8 cellular contexts compared by ENCODE assay signal in genomic region chr12:31959701-31960391, GRCh38. TPM values are rescaled to one million over a fixed set of nuclear protein-coding genes. Genes with fewer than 3 reads are reported as not detected.
DNase-seq lines count a peak whose midpoint lies in the region; ATAC-seq and TF ChIP-seq lines count a peak whose summit lies in the region.

No MANE protein-coding gene starts in this region.

- peaks cover 72% of the 10 kb centered on the region for H3K4me1 Mint-ChIP-seq in activated CD8-positive, alpha-beta memory T cell treated with anti-CD3 and anti-CD28 coated beads, Interleukin-2, amount 10 ng/mL, durations not matched to agents 7 days and 5 days

- CTCF ChIA-PET in activated CD8-positive, alpha-beta memory T cell treated with anti-CD3 and anti-CD28 coated beads, Interleukin-2, amount 10 ng/mL, durations not matched to agents 7 days and 5 days (lab: Charles Lee) = interaction anchor here (0.7 to 3.8 kb wide), 17 partner anchors 7 to 306 kb away, joined by 3 to 15 read pairs (median 4); partner anchors contain the start of genes AMN1 and BICD1

- H3K9me3 Mint-ChIP-seq in activated CD8-positive, alpha-beta memory T cell treated with anti-CD3 and anti-CD28 coated beads, Interleukin-2, amount 10 ng/mL, durations not matched to agents 7 days and 5 days (ENCODE audit: low read depth) = peaks cover 4% of the 10 kb centered on the region

- no peaks in the 10 kb centered on the region for H3K27me3 Mint-ChIP-seq in activated CD8-positive, alpha-beta memory T cell treated with anti-CD3 and anti-CD28 coated beads, Interleukin-2, amount 10 ng/mL, durations not matched to agents 7 days and 5 days

- H3K4me3 ChIP-seq in epithelial cell of esophagus (ENCODE audit: low read length) = peak overlapping the region; percentile 71

- H3K27ac Mint-ChIP-seq in activated CD8-positive, alpha-beta memory T cell treated with anti-CD3 and anti-CD28 coated beads, Interleukin-2, amount 10 ng/mL, durations not matched to agents 7 days and 5 days = peak overlapping the region; percentile 98

- peak overlapping the region; percentile 96 for H3K4me3 Mint-ChIP-seq in activated CD8-positive, alpha-beta memory T cell treated with anti-CD3 and anti-CD28 coated beads, Interleukin-2, amount 10 ng/mL, durations not matched to agents 7 days and 5 days

- H3K36me3 Mint-ChIP-seq in activated CD8-positive, alpha-beta memory T cell treated with anti-CD3 and anti-CD28 coated beads, Interleukin-2, amount 10 ng/mL, durations not matched to agents 7 days and 5 days = peaks cover 74% of the 10 kb centered on the region

- no peak for TF ChIP-seq CTCF in epithelial cell of esophagus (IDR thresholded peaks at IDR 0.05; ENCODE audit: insufficient read depth, low read depth, low read length, missing control alignments)

- peak; percentile 59 for DNase-seq in CD1c-positive myeloid dendritic cell (ENCODE audit: extremely low spot score)
- peak; percentile 11 for DNase-seq in GM19240 (ENCODE audit: insufficient read length, low spot score)
- DNase-seq in NCI-H774 (lab: John Stamatoyannopoulos, UW) = peak; percentile 34
- peak; percentile 83 for DNase-seq in activated CD8-positive, alpha-beta memory T cell treated with anti-CD3 and anti-CD28 coated beads, Interleukin-2, amount 10 ng/mL, durations not matched to agents 7 days and 5 days
- DNase-seq in epithelial cell of esophagus (ENCODE audit: low read depth) = peak; percentile 64
- peak; percentile 69 for DNase-seq in mucosa of gallbladder (ENCODE audit: low spot score)
- peak; percentile 78 for DNase-seq in stimulated activated CD8-positive, alpha-beta memory T cell treated with anti-CD3 and anti-CD28 coated beads, Interleukin-4, amount 100 ng/mL, for 48 hours

- ATAC-seq in HG03432 (IDR thresholded peaks at IDR 0.05; ENCODE audit: unreplicated experiment) = peak; percentile 53
- peak; percentile 65 for ATAC-seq in activated CD8-positive, alpha-beta memory T cell treated with anti-CD3 and anti-CD28 coated beads, Interleukin-2, amount 10 ng/mL, durations not matched to agents 7 days and 5 days

RNA-seq across cellular contexts. Expression of gene RESF1, which starts 0.6 kb away (rescaled TPM):
- total RNA-seq in activated CD8-positive, alpha-beta memory T cell treated with anti-CD3 and anti-CD28 coated beads, Interleukin-2, amount 10 ng/mL, durations not matched to agents 7 days and 5 days = 100 to 1,000 TPM; 110 to 137 TPM
- 66.1 TPM for total RNA-seq in mucosa of gallbladder

Comparison
In these comparisons a context has a peak if more than half of its experiments do, and no peak if none do; other contexts are left out.
1. Peak in every context shown above with its lines: DNase-seq, ATAC-seq and H3K4me3 ChIP-seq.
2. DNase-seq: peak in every context shown above with its lines; median percentile 83 in activated CD8-positive, alpha-beta memory T cell treated with anti-CD3 and anti-CD28 coated beads, Interleukin-2, amount 10 ng/mL, durations not matched to agents 7 days and 5 days; 78 in stimulated activated CD8-positive, alpha-beta memory T cell treated with anti-CD3 and anti-CD28 coated beads, Interleukin-4, amount 100 ng/mL, for 48 hours; 69 in mucosa of gallbladder; 64 in epithelial cell of esophagus; 59 in CD1c-positive myeloid dendritic cell; 34 in NCI-H774; 11 in GM19240.